In genomic region chr6:108635505-108636226, GRCh38 we compare ENCODE assay signal across 9 cellular contexts.
DNase-seq lines count a peak whose midpoint lies in the region; ATAC-seq and TF ChIP-seq lines count a peak whose summit lies in the region.
"Had no signal": no experiment of that assay in that cellular context is flagged by ENCODE, and none has a peak within 500 bp of the region (broad histone marks: within the 10 kb centered on the region; RNA-seq: fewer than 3 reads in every experiment).

No MANE protein-coding gene starts in this region.

- H3K4me3 ChIP-seq in SJCRH30 = no peak overlapping the region
- H3K4me3 ChIP-seq: cardiac muscle cell had no signal

- no peaks in the 10 kb centered on the region for H3K36me3 Mint-ChIP-seq in activated naive CD8-positive, alpha-beta T cell treated with anti-CD3 and anti-CD28 coated beads, Interleukin-2, amount 50 U/mL, for 24 hours (ENCODE audit: low read depth)
- no peaks in the 10 kb centered on the region for H3K36me3 Mint-ChIP-seq in progenitor cell of endocrine pancreas (ENCODE audit: insufficient read depth)

- H3K27me3 Mint-ChIP-seq in activated naive CD8-positive, alpha-beta T cell treated with anti-CD3 and anti-CD28 coated beads, Interleukin-2, amount 50 U/mL, for 24 hours = no peaks in the 10 kb centered on the region
- H3K27me3 Mint-ChIP-seq in progenitor cell of endocrine pancreas = no peaks in the 10 kb centered on the region

- no peak overlapping the region for H3K27ac ChIP-seq in SJCRH30
- H3K27ac ChIP-seq: cardiac muscle cell, KMS-11 had no signal

- H3K27me3 ChIP-seq in SJCRH30 = no peaks in the 10 kb centered on the region
- H3K27me3 ChIP-seq: cardiac muscle cell had no signal

- H3K4me3 Mint-ChIP-seq in activated naive CD8-positive, alpha-beta T cell treated with anti-CD3 and anti-CD28 coated beads, Interleukin-2, amount 50 U/mL, for 24 hours = no peak overlapping the region
- H3K4me3 Mint-ChIP-seq in progenitor cell of endocrine pancreas (ENCODE audit: low read depth) = no peak overlapping the region

- peak; percentile 86 for DNase-seq in NCI-H82 treated with DMSO at 0.1 percent for 48 hours (lab: John Stamatoyannopoulos, UW; ENCODE audit: unreplicated experiment)
- peak; percentile 12 for DNase-seq in activated naive CD8-positive, alpha-beta T cell treated with anti-CD3 and anti-CD28 coated beads, Interleukin-2, amount 50 U/mL, for 24 hours
- no peak for DNase-seq in progenitor cell of endocrine pancreas (ENCODE audit: low spot score, unreplicated experiment)
- DNase-seq in SJCRH30 = no peak
- no peak for DNase-seq in NCI-H2171 (lab: John Stamatoyannopoulos, UW)

- TF ChIP-seq CTCF in progenitor cell of endocrine pancreas (IDR thresholded peaks at IDR 0.05; ENCODE audit: unreplicated experiment) = no peak

- H3K9me3 ChIP-seq in SJCRH30 (replicated peaks) = no peaks in the 10 kb centered on the region

- H3K4me1 Mint-ChIP-seq in activated naive CD8-positive, alpha-beta T cell treated with anti-CD3 and anti-CD28 coated beads, Interleukin-2, amount 50 U/mL, for 24 hours = peaks cover 51% of the 10 kb centered on the region
- peaks cover 8% of the 10 kb centered on the region for H3K4me1 Mint-ChIP-seq in progenitor cell of endocrine pancreas (ENCODE audit: low read depth)

- ATAC-seq in GM18868 (IDR thresholded peaks at IDR 0.05; ENCODE audit: unreplicated experiment) (peak; percentile 53), HG02973 (IDR thresholded peaks at IDR 0.05; ENCODE audit: unreplicated experiment) (no peak)
- peak; percentile 71 for ATAC-seq in activated naive CD8-positive, alpha-beta T cell treated with anti-CD3 and anti-CD28 coated beads, Interleukin-2, amount 50 U/mL, for 24 hours

- H3K27ac Mint-ChIP-seq in activated naive CD8-positive, alpha-beta T cell treated with anti-CD3 and anti-CD28 coated beads, Interleukin-2, amount 50 U/mL, for 24 hours = peak overlapping the region; percentile 16
- peak overlapping the region; percentile 33 for H3K27ac Mint-ChIP-seq in progenitor cell of endocrine pancreas

- no peaks in the 10 kb centered on the region for H3K9me3 Mint-ChIP-seq in activated naive CD8-positive, alpha-beta T cell treated with anti-CD3 and anti-CD28 coated beads, Interleukin-2, amount 50 U/mL, for 24 hours
- no peaks in the 10 kb centered on the region for H3K9me3 Mint-ChIP-seq in progenitor cell of endocrine pancreas (ENCODE audit: low read depth)

- H3K4me1 ChIP-seq in SJCRH30 = no peaks in the 10 kb centered on the region

- H3K36me3 ChIP-seq in SJCRH30 = 0 out of 2 replicates have a peak, but pooled peaks cover 2% of the 10 kb centered on the region
- H3K36me3 ChIP-seq: cardiac muscle cell had no signal

Comparison
In these comparisons a context has a peak if more than half of its experiments do, and no peak if none do; other contexts are left out.
1. DNase-seq: peak in NCI-H82 treated with DMSO at 0.1 percent for 48 hours (single experiment) and activated naive CD8-positive, alpha-beta T cell treated with anti-CD3 and anti-CD28 coated beads, Interleukin-2, amount 50 U/mL, for 24 hours (single experiment); none in progenitor cell of endocrine pancreas (single experiment), SJCRH30 (0 of 2) and NCI-H2171 (single experiment).